In the genomic region with DNA sequence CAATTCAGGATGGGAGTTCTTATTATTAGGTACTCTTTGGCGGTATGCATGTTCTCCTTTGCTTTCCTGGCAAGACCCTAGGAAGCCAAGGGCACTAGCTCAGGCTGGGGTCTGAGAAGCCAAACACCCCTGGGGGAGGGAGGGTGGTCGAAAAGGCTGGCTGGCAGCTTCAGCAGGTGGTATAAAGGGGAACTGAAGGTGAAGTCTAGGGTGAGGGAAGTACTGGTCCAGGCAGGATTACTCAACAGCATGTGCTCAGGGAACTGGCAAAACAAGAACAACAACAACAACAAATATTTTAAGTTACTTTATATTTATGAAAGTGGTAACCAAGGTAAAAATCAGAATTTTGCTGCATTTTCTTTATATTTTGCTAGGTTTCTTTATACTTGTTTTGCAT, we compare ENCODE assay signal across 14 cellular contexts. TPM values are rescaled to one million over a fixed set of nuclear protein-coding genes. Genes with fewer than 3 reads are reported as not detected.
DNase-seq lines count a peak whose midpoint lies in the region; ATAC-seq and TF ChIP-seq lines count a peak whose summit lies in the region.
"Had no signal": no experiment of that assay in that cellular context is flagged by ENCODE, and none has a peak within 500 bp of the region (broad histone marks: within the 10 kb centered on the region; RNA-seq: fewer than 3 reads in every experiment).

No MANE protein-coding gene starts in this region.

- peak overlapping the region; percentile 62 to 79 for H3K27ac ChIP-seq in right atrium auricular region
- H3K27ac ChIP-seq: A549 had no signal

- no peak overlapping the region for H3K4me3 ChIP-seq in right atrium auricular region
- H3K4me3 ChIP-seq: A549 had no signal

- H3K27me3 Mint-ChIP-seq in T-helper 2 cell treated with Interferon-gamma antibody and Interleukin-4, amounts not matched to agents 5 μg/mL and 100 μg/mL, for 36 hours (ENCODE audit: low read depth): no peaks in the 10 kb centered on the region
- H3K27me3 Mint-ChIP-seq in WTC11 (ENCODE audit: low read depth): no peaks in the 10 kb centered on the region
- H3K27me3 Mint-ChIP-seq in stimulated activated memory B cell treated with anti-CD40 and anti-IgM and Interleukin-4, amounts not matched to agents 10 μg/mL and 1 μg/mL and 100 μg/mL, for 72 hours: no peaks in the 10 kb centered on the region

- H3K27ac Mint-ChIP-seq in T-helper 2 cell treated with Interferon-gamma antibody and Interleukin-4, amounts not matched to agents 5 μg/mL and 100 μg/mL, for 36 hours: peak overlapping the region; percentile 60
- peak overlapping the region; percentile 92; the same call in 1 of the 2 replicates for H3K27ac Mint-ChIP-seq in WTC11
- H3K27ac Mint-ChIP-seq in stimulated activated memory B cell treated with anti-CD40 and anti-IgM and Interleukin-4, amounts not matched to agents 10 μg/mL and 1 μg/mL and 100 μg/mL, for 72 hours: peak overlapping the region; percentile 6

- no peak for TF ChIP-seq CTCF in WTC11 (IDR thresholded peaks at IDR 0.05)
- no peak for TF ChIP-seq CTCF in right atrium auricular region (IDR thresholded peaks at IDR 0.05)

- H3K9me3 Mint-ChIP-seq in T-helper 2 cell treated with Interferon-gamma antibody and Interleukin-4, amounts not matched to agents 5 μg/mL and 100 μg/mL, for 36 hours: no peaks in the 10 kb centered on the region
- H3K9me3 Mint-ChIP-seq in WTC11: no peaks in the 10 kb centered on the region
- H3K9me3 Mint-ChIP-seq in stimulated activated memory B cell treated with anti-CD40 and anti-IgM and Interleukin-4, amounts not matched to agents 10 μg/mL and 1 μg/mL and 100 μg/mL, for 72 hours: no peaks in the 10 kb centered on the region

- peaks cover 51% of the 10 kb centered on the region for H3K36me3 Mint-ChIP-seq in T-helper 2 cell treated with Interferon-gamma antibody and Interleukin-4, amounts not matched to agents 5 μg/mL and 100 μg/mL, for 36 hours (ENCODE audit: low read depth)
- H3K36me3 Mint-ChIP-seq in WTC11: peaks cover 26% of the 10 kb centered on the region
- peaks cover 38% of the 10 kb centered on the region for H3K36me3 Mint-ChIP-seq in stimulated activated memory B cell treated with anti-CD40 and anti-IgM and Interleukin-4, amounts not matched to agents 10 μg/mL and 1 μg/mL and 100 μg/mL, for 72 hours

- H3K36me3 ChIP-seq in right atrium auricular region: peaks cover 27% of the 10 kb centered on the region

- peaks cover 45% of the 10 kb centered on the region for H3K4me1 Mint-ChIP-seq in T-helper 2 cell treated with Interferon-gamma antibody and Interleukin-4, amounts not matched to agents 5 μg/mL and 100 μg/mL, for 36 hours (ENCODE audit: low read depth)
- peaks cover 3% of the 10 kb centered on the region; the same call in 1 of the 2 replicates for H3K4me1 Mint-ChIP-seq in WTC11
- no peaks in the 10 kb centered on the region for H3K4me1 Mint-ChIP-seq in stimulated activated memory B cell treated with anti-CD40 and anti-IgM and Interleukin-4, amounts not matched to agents 10 μg/mL and 1 μg/mL and 100 μg/mL, for 72 hours

- POLR2A ChIA-PET in WTC11 (lab: Charles Lee): no interaction called here

- no peaks in the 10 kb centered on the region for H3K27me3 ChIP-seq in right atrium auricular region

- CTCF ChIA-PET in WTC11 (lab: Charles Lee): interaction anchor here (1.6 to 3.1 kb wide), 2 partner anchors 24 kb away, joined by 10 to 11 read pairs; no protein-coding TSS in a partner anchor

- ATAC-seq in WTC11 (no peak), HG02970 (IDR thresholded peaks at IDR 0.05; ENCODE audit: low FRiP score, unreplicated experiment) (no peak)
- no peak for ATAC-seq in stimulated activated memory B cell treated with anti-CD40 and anti-IgM and Interleukin-4, amounts not matched to agents 10 μg/mL and 1 μg/mL and 100 μg/mL, for 72 hours
- ATAC-seq: A549 had no signal

- H3K4me3 Mint-ChIP-seq in T-helper 2 cell treated with Interferon-gamma antibody and Interleukin-4, amounts not matched to agents 5 μg/mL and 100 μg/mL, for 36 hours: no peak overlapping the region
- H3K4me3 Mint-ChIP-seq in WTC11: no peak overlapping the region
- no peak overlapping the region for H3K4me3 Mint-ChIP-seq in stimulated activated memory B cell treated with anti-CD40 and anti-IgM and Interleukin-4, amounts not matched to agents 10 μg/mL and 1 μg/mL and 100 μg/mL, for 72 hours

- no peaks in the 10 kb centered on the region for H3K9me3 ChIP-seq in right atrium auricular region
- H3K9me3 ChIP-seq: A549 had no signal

- H3K4me1 ChIP-seq in right atrium auricular region: peaks cover 0 to 34% of the 10 kb centered on the region in 2 donors
- H3K4me1 ChIP-seq: A549, parathyroid adenoma had no signal

- no peak for DNase-seq in T-helper 2 cell treated with Interferon-gamma antibody and Interleukin-4, amounts not matched to agents 5 μg/mL and 100 μg/mL, for 36 hours (ENCODE audit: low spot score)
- DNase-seq in T-helper 2 cell: no peak
- no peak for DNase-seq in WTC11 (ENCODE audit: low spot score)
- no peak for DNase-seq in right atrium auricular region (ENCODE audit: low spot score)
- DNase-seq in mucosa of gallbladder (ENCODE audit: low spot score): no peak
- no peak for DNase-seq in stimulated activated CD4-positive, alpha-beta T cell treated with anti-CD3 and anti-CD28 coated beads, Interleukin-12 subunit alpha, Interleukin-12 subunit beta, amount 100 ng/mL, for 4 hours
- DNase-seq: amniotic stem cell; DND-41; effector memory CD4-positive, alpha-beta T cell; T-helper 9 cell had no signal

TF ChIP-seq in WTC11, 78 proteins besides CTCF, POLR2A, EP300 and RAD21:
- TF ChIP-seq CREM (CRISPR knock-in tag; IDR thresholded peaks at IDR 0.05) (no peak), GABPB1 (CRISPR knock-in tag; IDR thresholded peaks at IDR 0.05) (no peak)
- TF ChIP-seq, protein P1, sequence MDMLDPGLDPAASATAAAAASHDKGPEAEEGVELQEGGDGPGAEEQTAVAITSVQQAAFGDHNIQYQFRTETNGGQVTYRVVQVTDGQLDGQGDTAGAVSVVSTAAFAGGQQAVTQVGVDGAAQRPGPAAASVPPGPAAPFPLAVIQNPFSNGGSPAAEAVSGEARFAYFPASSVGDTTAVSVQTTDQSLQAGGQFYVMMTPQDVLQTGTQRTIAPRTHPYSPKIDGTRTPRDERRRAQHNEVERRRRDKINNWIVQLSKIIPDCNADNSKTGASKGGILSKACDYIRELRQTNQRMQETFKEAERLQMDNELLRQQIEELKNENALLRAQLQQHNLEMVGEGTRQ (CRISPR knock-in tag; IDR thresholded peaks at IDR 0.05): no peak
TF ChIP-seq in WTC11: peak in this region for 0.

RNA-seq across cellular contexts. Expression of a gene that starts 40.7 kb away (rescaled TPM):
- total RNA-seq in WTC11 (2021) (489 to 528 TPM (median 518 TPM) in 3 replicates), right atrium auricular region (100 to 1,000 TPM; 121 to 147 TPM), mucosa of gallbladder (358 TPM)

Comparison
In these comparisons a context has a peak if more than half of its experiments do, and no peak if none do; other contexts are left out.
1. H3K27ac Mint-ChIP-seq: peak in every context shown above with its lines; median percentile 92 in WTC11; 60 in T-helper 2 cell treated with Interferon-gamma antibody and Interleukin-4, amounts not matched to agents 5 μg/mL and 100 μg/mL, for 36 hours; 6 in stimulated activated memory B cell treated with anti-CD40 and anti-IgM and Interleukin-4, amounts not matched to agents 10 μg/mL and 1 μg/mL and 100 μg/mL, for 72 hours.